ENCODE assay signal across 19 cellular contexts in the genomic region with DNA sequence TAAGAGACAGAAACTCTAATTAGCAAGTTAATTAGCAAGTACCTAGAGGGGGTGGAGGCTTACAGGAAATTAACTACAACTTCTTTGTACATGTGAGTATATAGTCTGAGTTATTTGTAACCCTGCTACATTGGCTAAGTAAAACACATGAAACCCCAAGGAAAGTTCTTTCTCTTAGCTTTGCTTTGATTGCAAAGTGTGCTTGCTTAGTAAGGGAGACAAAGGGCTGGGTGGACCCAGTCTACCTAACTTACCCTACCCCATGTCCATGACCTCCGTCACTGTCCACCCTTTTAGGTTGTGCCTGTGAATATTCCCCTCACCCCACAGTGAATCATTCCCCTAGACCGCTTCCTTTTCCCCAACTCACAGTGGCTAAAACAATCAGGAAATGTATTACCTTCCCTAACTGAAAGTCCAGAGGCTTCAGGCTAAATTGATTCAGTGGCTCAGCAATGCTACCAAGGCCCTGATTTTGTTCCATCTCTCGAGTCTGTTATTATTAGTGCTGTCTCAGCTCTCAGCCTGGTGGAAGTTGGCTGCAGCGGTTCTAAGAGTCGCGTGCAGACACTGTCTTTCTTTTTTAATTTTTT. TPM values are rescaled to one million over a fixed set of nuclear protein-coding genes. Genes with fewer than 3 reads are reported as not detected.
DNase-seq lines count a peak whose midpoint lies in the region; ATAC-seq and TF ChIP-seq lines count a peak whose summit lies in the region.
"Had no signal": no experiment of that assay in that cellular context is flagged by ENCODE, and none has a peak within 500 bp of the region (broad histone marks: within the 10 kb centered on the region; RNA-seq: fewer than 3 reads in every experiment).

No MANE protein-coding gene starts in this region.

- H3K9me3 ChIP-seq in Panc1 (ENCODE audit: control insufficient read depth, insufficient read depth, low read depth, low read length) (no peaks in the 10 kb centered on the region; the same call in 1 of the 2 replicates), upper lobe of right lung (no peaks in the 10 kb centered on the region)
- H3K9me3 ChIP-seq: SJCRH30 had no signal

- H3K4me2 ChIP-seq in mesendoderm (ENCODE audit: low read length), result no peak overlapping the region

- no peak overlapping the region for H4K5ac ChIP-seq in mesendoderm (ENCODE audit: low read length)

- no CpG with 5 or more reads among the region's 6 CpGs for WGBS in mesendoderm (ENCODE audit: extremely low coverage, insufficient coverage, low lambda C conversion rate)

- no peak overlapping the region for H4K8ac ChIP-seq in mesendoderm (ENCODE audit: low read depth, low read length)

- no peaks in the 10 kb centered on the region for H3K79me1 ChIP-seq in mesendoderm (ENCODE audit: low read length)

- no TSS peak for BruUV-seq in Panc1 (replicated peaks; lab: Mats Ljungman, UMichigan)

- peak overlapping the region; percentile 28 for H2AK5ac ChIP-seq in mesendoderm (ENCODE audit: low read length)

- H2BK120ac ChIP-seq in mesendoderm (ENCODE audit: low read depth, low read length), result no peak overlapping the region

- H3K36me3 ChIP-seq in Panc1 (ENCODE audit: control insufficient read depth, insufficient read depth, low read length) (no peaks in the 10 kb centered on the region), mesendoderm (ENCODE audit: control insufficient read depth, insufficient read depth, low read length) (no peaks in the 10 kb centered on the region), upper lobe of right lung (no peaks in the 10 kb centered on the region)
- H3K36me3 ChIP-seq: SJCRH30, tibial nerve had no signal

- H3K4me3 ChIP-seq in Panc1 (ENCODE audit: low read depth in 2 of 2, low read length in 2 of 2) (no peak overlapping the region), mesendoderm (ENCODE audit: low read length) (no peak overlapping the region), upper lobe of right lung (no peak overlapping the region)
- H3K4me3 ChIP-seq: SJCRH30, tibial nerve had no signal

- DNase-seq in ELR (ENCODE audit: low read depth) (peak; percentile 93), Panc1 (ENCODE audit: low read depth, low spot score) (no peak), dermis blood vessel endothelial cell (peak; percentile 38), mesendoderm (no peak), NAMALWA (ENCODE audit: low spot score) (no peak), upper lobe of right lung (no peak), retina (no peak)
- DNase-seq: activated CD8-positive, alpha-beta memory T cell treated with anti-CD3 and anti-CD28 coated beads for 24 hours; activated effector memory CD4-positive, alpha-beta T cell treated with anti-CD3 and anti-CD28 coated beads, Interleukin-2, amount 50 U/mL, for 16 hours; C1 segment of cervical spinal cord; effector memory CD4-positive, alpha-beta T cell; head of caudate nucleus; NCI-H2081; SJCRH30; stimulated activated CD4-positive, alpha-beta T cell treated with anti-CD3 and anti-CD28 coated beads, Interleukin-1b, Interleukin-23, amount 100 ng/mL, for 48 hours; stimulated activated CD8-positive, alpha-beta memory T cell treated with anti-CD3 and anti-CD28 coated beads, Interleukin-4, amount 100 ng/mL, for 48 hours had no signal

- H3K4me1 ChIP-seq in Panc1 (ENCODE audit: control insufficient read depth, insufficient read depth, low read length) (peaks cover 16% of the 10 kb centered on the region), mesendoderm (ENCODE audit: control insufficient read depth, low read depth, low read length) (peaks cover 10% of the 10 kb centered on the region), upper lobe of right lung (no peaks in the 10 kb centered on the region)
- H3K4me1 ChIP-seq: SJCRH30, tibial nerve had no signal

- no peak overlapping the region for H3K23ac ChIP-seq in mesendoderm (ENCODE audit: low read length)

- peak overlapping the region; percentile 44 for H3K56ac ChIP-seq in mesendoderm (ENCODE audit: low read length)

- POLR2A ChIA-PET in Panc1 (lab: Charles Lee), result interaction anchor here (0.6 kb wide), 1 partner anchor 57 kb away, joined by 3 read pairs; no protein-coding TSS in a partner anchor

- no peaks in the 10 kb centered on the region for H3K27me3 ChIP-seq in Panc1 (ENCODE audit: control insufficient read depth, insufficient read depth, low read length)
- H3K27me3 ChIP-seq in mesendoderm (ENCODE audit: insufficient read depth, low read length, poor library complexity), result no peaks in the 10 kb centered on the region
- no peaks in the 10 kb centered on the region for H3K27me3 ChIP-seq in upper lobe of right lung
- H3K27me3 ChIP-seq: SJCRH30, tibial nerve had no signal

- no peaks in the 10 kb centered on the region for H3K79me2 ChIP-seq in mesendoderm (ENCODE audit: control insufficient read depth, insufficient read depth, low read length)

- H3K18ac ChIP-seq in mesendoderm (ENCODE audit: low read length), result no peak overlapping the region

- no peak overlapping the region for H3K4ac ChIP-seq in mesendoderm (ENCODE audit: low read depth, low read length)

- TF ChIP-seq CTCF in Panc1 (IDR thresholded peaks at IDR 0.05) (no peak), upper lobe of right lung (IDR thresholded peaks at IDR 0.05) (no peak)

- ATAC-seq in Panc1 (peak; percentile 75), upper lobe of right lung (no peak), HG03342 (IDR thresholded peaks at IDR 0.05; ENCODE audit: unreplicated experiment) (no peak)

- H3K27ac ChIP-seq in Panc1 (ENCODE audit: low read length), result peak overlapping the region; percentile 45; the same call in 1 of the 2 replicates
- no peak overlapping the region for H3K27ac ChIP-seq in mesendoderm (ENCODE audit: low read depth, low read length)
- H3K27ac ChIP-seq in upper lobe of right lung, result no peak overlapping the region
- H3K27ac ChIP-seq: SJCRH30, tibial nerve, VCaP had no signal

- CTCF ChIA-PET in Panc1 (lab: Charles Lee), result interaction anchor here (1.2 kb wide), 1 partner anchor 13 kb away, joined by 4 read pairs; no protein-coding TSS in a partner anchor

- intact Hi-C loops in Panc1 (cut with micrococcal nuclease; ENCODE audit: unreplicated experiment) (no loop called here), upper lobe of right lung (cut with DNase I) (no loop called here)

- no peak overlapping the region for H2BK15ac ChIP-seq in mesendoderm (replicated peaks; ENCODE audit: low read depth)

- peak overlapping the region; percentile 7 for H2BK5ac ChIP-seq in mesendoderm (ENCODE audit: low read length)

- H3K9ac ChIP-seq in mesendoderm (ENCODE audit: low read length), result no peak overlapping the region

- in situ Hi-C loops in Panc1 (cut with HindIII; ENCODE audit: low pct_unique_long_range_greater_than_20kb, low sequenced_read_pairs), result no loop called here

RNA-seq across cellular contexts. Expression of a gene that starts 31.1 kb away (rescaled TPM):
- total RNA-seq in Panc1 (2021; ENCODE audit: unreplicated experiment), result not detected
- polyA plus RNA-seq in Panc1 (2012; ENCODE audit: insufficient read length), result 0.17 TPM
- total RNA-seq in dermis blood vessel endothelial cell, result 0.05 TPM in 1 of 2 replicates, not detected in the other
- 0.37 TPM for polyA plus RNA-seq in mesendoderm (2013, experiment 1 of 2)
- 0.38 TPM for polyA plus RNA-seq in mesendoderm (2013, experiment 2 of 2)
- 0.61 TPM for total RNA-seq in upper lobe of right lung

Comparison
In these comparisons a context has a peak if more than half of its experiments do, and no peak if none do; other contexts are left out.
1. DNase-seq: peak in ELR (single experiment) and dermis blood vessel endothelial cell (single experiment); none in Panc1 (single experiment), mesendoderm (single experiment), NAMALWA (single experiment), upper lobe of right lung (single experiment) and retina (single experiment).